ENCODE assay signal across 18 cellular contexts in genomic region chr6:149463781-149464180, GRCh38. TPM values are rescaled to one million over a fixed set of nuclear protein-coding genes. Genes with fewer than 3 reads are reported as not detected.
DNase-seq lines count a peak whose midpoint lies in the region; ATAC-seq and TF ChIP-seq lines count a peak whose summit lies in the region.
"Had no signal": no experiment of that assay in that cellular context is flagged by ENCODE, and none has a peak within 500 bp of the region (broad histone marks: within the 10 kb centered on the region; RNA-seq: fewer than 3 reads in every experiment).

No MANE protein-coding gene starts in this region.

- no peak overlapping the region for H3K27ac ChIP-seq in H9 (ENCODE audit: insufficient read length, low read depth, low read length)
- H3K27ac ChIP-seq: upper lobe of right lung had no signal

- H3K56ac ChIP-seq in H9 (ENCODE audit: insufficient read length, low read depth, low read length): no peak overlapping the region

- TF ChIP-seq CTCF in foreskin fibroblast (IDR thresholded peaks at IDR 0.05; ENCODE audit: low read depth, low read length): no peak
- TF ChIP-seq CTCF in H9 (conservative IDR thresholded peaks at IDR 0.05): no peak

- no peaks in the 10 kb centered on the region for H3K27me3 Mint-ChIP-seq in activated T-cell treated with anti-CD3 and anti-CD28 coated beads, Interleukin-2, amount 50 U/mL, for 72 hours (ENCODE audit: low read depth)
- H3K27me3 Mint-ChIP-seq in activated T-cell treated with anti-CD3 and anti-CD28 coated beads, Interleukin-2, amount 50 U/mL, for 4 hours (ENCODE audit: low read depth): no peaks in the 10 kb centered on the region
- H3K27me3 Mint-ChIP-seq in T-helper 17 cell: no peaks in the 10 kb centered on the region
- H3K27me3 Mint-ChIP-seq in H9 (ENCODE audit: low read depth): peaks cover 14% of the 10 kb centered on the region

- H4K91ac ChIP-seq in H9 (ENCODE audit: insufficient read length, low read depth, low read length): no peak overlapping the region

- no peaks in the 10 kb centered on the region for H4K20me1 ChIP-seq in H9 (ENCODE audit: control insufficient read depth, insufficient read depth, insufficient read length)

- no peak overlapping the region for H3K4me3 ChIP-seq in foreskin fibroblast (ENCODE audit: low read depth in 1 of 2, low read length in 2 of 2)
- H3K4me3 ChIP-seq: upper lobe of right lung had no signal

- H3K23me2 ChIP-seq in H9 (ENCODE audit: insufficient read length, low read depth, low read length, poor library complexity, severe bottlenecking): no peaks in the 10 kb centered on the region

- DNase-seq in activated T-cell treated with anti-CD3 and anti-CD28 coated beads, Interleukin-2, amount 50 U/mL, for 72 hours: no peak
- no peak for DNase-seq in activated T-cell treated with anti-CD3 and anti-CD28 coated beads, Interleukin-2, amount 50 U/mL, for 4 hours
- no peak for DNase-seq in T-helper 17 cell
- DNase-seq in foreskin fibroblast: peak; percentile 20 to 23
- peak; percentile 73 for DNase-seq in renal cortical epithelial cell (ENCODE audit: low read depth)
- DNase-seq in H9: no peak
- no peak for DNase-seq in stimulated activated CD4-positive, alpha-beta T cell treated with anti-CD3 and anti-CD28 coated beads, Interleukin-2, amount 100 ng/mL, for 24 hours
- DNase-seq: ACHN; central memory CD4-positive, alpha-beta T cell; NCI-H146; NCI-H2171 treated with DMSO at 0.1 percent for 48 hours; NCI-H774; nephron progenitor cell; SK-N-SH; stimulated activated naive CD4-positive, alpha-beta T cell treated with Interleukin-2 at 50 U/mL for 16 hours; upper lobe of right lung had no signal

- ATAC-seq in activated T-cell treated with anti-CD3 and anti-CD28 coated beads, Interleukin-2, amount 50 U/mL, for 72 hours (replicated peaks in 1 of 2): no peak
- ATAC-seq in activated T-cell treated with anti-CD3 and anti-CD28 coated beads, Interleukin-2, amount 50 U/mL, for 4 hours: no peak
- ATAC-seq in T-helper 17 cell: no peak
- ATAC-seq in GM18867 (IDR thresholded peaks at IDR 0.05; ENCODE audit: unreplicated experiment): no peak
- ATAC-seq: Panc1, upper lobe of right lung had no signal

- no peak overlapping the region for H2BK20ac ChIP-seq in H9 (ENCODE audit: low read depth, low read length, poor library complexity, severe bottlenecking)

- H3K79me1 ChIP-seq in H9 (ENCODE audit: insufficient read depth, low read depth, low read length, poor library complexity, severe bottlenecking): no peaks in the 10 kb centered on the region

- H3T11ph ChIP-seq in H9 (ENCODE audit: low read length): no peak overlapping the region

- H3K4ac ChIP-seq in H9 (ENCODE audit: low read depth, low read length): no peak overlapping the region

- peaks cover 57% of the 10 kb centered on the region for H3K4me1 Mint-ChIP-seq in activated T-cell treated with anti-CD3 and anti-CD28 coated beads, Interleukin-2, amount 50 U/mL, for 72 hours (ENCODE audit: low read depth)
- peaks cover 51% of the 10 kb centered on the region for H3K4me1 Mint-ChIP-seq in activated T-cell treated with anti-CD3 and anti-CD28 coated beads, Interleukin-2, amount 50 U/mL, for 4 hours (ENCODE audit: low read depth)
- H3K4me1 Mint-ChIP-seq in T-helper 17 cell (peaks cover 51% of the 10 kb centered on the region), H9 (no peaks in the 10 kb centered on the region)

- no peak overlapping the region for H2AK5ac ChIP-seq in H9 (ENCODE audit: insufficient read length, low read length)

- H2BK120ac ChIP-seq in H9 (ENCODE audit: low read depth, low read length, poor library complexity, severe bottlenecking): no peak overlapping the region

- no peak overlapping the region for H3K4me3 Mint-ChIP-seq in activated T-cell treated with anti-CD3 and anti-CD28 coated beads, Interleukin-2, amount 50 U/mL, for 72 hours
- no peak overlapping the region for H3K4me3 Mint-ChIP-seq in activated T-cell treated with anti-CD3 and anti-CD28 coated beads, Interleukin-2, amount 50 U/mL, for 4 hours
- H3K4me3 Mint-ChIP-seq in T-helper 17 cell (peak overlapping the region; percentile 59), H9 (no peak overlapping the region)
- H3K4me3 Mint-ChIP-seq: nephron progenitor cell had no signal

- no peak overlapping the region for H3K18ac ChIP-seq in H9 (ENCODE audit: insufficient read length, low read depth, low read length)

- no peak overlapping the region for H3K4me2 ChIP-seq in H9 (ENCODE audit: insufficient read depth, insufficient read length, low read length)
- H3K4me2 ChIP-seq: SK-N-SH had no signal

- H4K5ac ChIP-seq in H9 (ENCODE audit: insufficient read length, low read depth, low read length): no peak overlapping the region

- H3K36me3 Mint-ChIP-seq in activated T-cell treated with anti-CD3 and anti-CD28 coated beads, Interleukin-2, amount 50 U/mL, for 72 hours (ENCODE audit: insufficient read depth in 2 of 2): peaks cover 39 to 62% of the 10 kb centered on the region in 2 donors
- peaks cover 51% of the 10 kb centered on the region for H3K36me3 Mint-ChIP-seq in activated T-cell treated with anti-CD3 and anti-CD28 coated beads, Interleukin-2, amount 50 U/mL, for 4 hours (ENCODE audit: insufficient read depth)
- H3K36me3 Mint-ChIP-seq in T-helper 17 cell (ENCODE audit: low read depth) (peaks cover 21% of the 10 kb centered on the region), H9 (ENCODE audit: insufficient read depth in 1 of 3, low read depth in 3 of 3) (no peaks in the 10 kb centered on the region)

- no peak overlapping the region for H4K8ac ChIP-seq in H9 (replicated peaks; ENCODE audit: insufficient read length, low read depth, low read length)

- no peak overlapping the region for H2BK12ac ChIP-seq in H9 (ENCODE audit: insufficient read length, low read depth, low read length)

- H3K27ac Mint-ChIP-seq in activated T-cell treated with anti-CD3 and anti-CD28 coated beads, Interleukin-2, amount 50 U/mL, for 72 hours: peak overlapping the region; percentile 14
- H3K27ac Mint-ChIP-seq in T-helper 17 cell (peak overlapping the region; percentile 95), H9 (no peak overlapping the region)

- no peaks in the 10 kb centered on the region for H3K4me1 ChIP-seq in H9 (ENCODE audit: insufficient read depth, low read length)
- H3K4me1 ChIP-seq: upper lobe of right lung had no signal

- no peak overlapping the region for H3K23ac ChIP-seq in H9 (ENCODE audit: insufficient read length, low read depth, low read length)

- no peaks in the 10 kb centered on the region for H3K9me3 ChIP-seq in T-helper 17 cell (ENCODE audit: control insufficient read depth, low read length, poor library complexity, severe bottlenecking)
- no peaks in the 10 kb centered on the region for H3K9me3 ChIP-seq in H9 (ENCODE audit: control insufficient read depth, low read depth, low read length)
- H3K9me3 ChIP-seq: SK-N-SH, upper lobe of right lung had no signal

- H3K9ac ChIP-seq in H9 (ENCODE audit: extremely low read depth, insufficient read length, low read length): no peak overlapping the region
- H3K9ac ChIP-seq: SK-N-SH had no signal

- H2BK5ac ChIP-seq in H9 (ENCODE audit: insufficient read length, low read length): no peak overlapping the region

- no peaks in the 10 kb centered on the region for H3K9me3 Mint-ChIP-seq in activated T-cell treated with anti-CD3 and anti-CD28 coated beads, Interleukin-2, amount 50 U/mL, for 72 hours
- H3K9me3 Mint-ChIP-seq in activated T-cell treated with anti-CD3 and anti-CD28 coated beads, Interleukin-2, amount 50 U/mL, for 4 hours: no peaks in the 10 kb centered on the region
- no peaks in the 10 kb centered on the region for H3K9me3 Mint-ChIP-seq in H9
- H3K9me3 Mint-ChIP-seq: nephron progenitor cell had no signal

- H3K27me3 ChIP-seq in H9 (ENCODE audit: insufficient read depth, low read length): no peaks in the 10 kb centered on the region; the same call in 1 of the 2 replicates
- H3K27me3 ChIP-seq: upper lobe of right lung had no signal

- no peak overlapping the region for H2BK15ac ChIP-seq in H9 (ENCODE audit: low read depth, low read length)

- H2AFZ ChIP-seq in H9 (ENCODE audit: low read length): no peak overlapping the region

- H3K79me2 ChIP-seq in H9 (ENCODE audit: insufficient read depth, low read length): no peaks in the 10 kb centered on the region

- no peak overlapping the region for H3K14ac ChIP-seq in H9 (ENCODE audit: insufficient read depth, low read length)

- no CpG with 5 or more reads among the region's 4 CpGs for WGBS in H9 (ENCODE audit: extremely low coverage, insufficient read length, low lambda C conversion rate)

RNA-seq across cellular contexts. Expression of gene ZC3H12D, which starts 21.0 kb away (rescaled TPM):
- 100 to 1,000 TPM; 106 to 170 TPM for total RNA-seq in activated T-cell treated with anti-CD3 and anti-CD28 coated beads, Interleukin-2, amount 50 U/mL, for 72 hours
- 10 to 100 TPM; 22.2 to 51.5 (median 42.5) TPM for total RNA-seq in activated T-cell treated with anti-CD3 and anti-CD28 coated beads, Interleukin-2, amount 50 U/mL, for 4 hours
- 100 to 1,000 TPM; 219 to 248 TPM for total RNA-seq in T-helper 17 cell
- total RNA-seq in renal cortical epithelial cell: 0.15 TPM in 1 of 2 replicates, not detected in the other
- total RNA-seq in H9 (2021): 0.07 and 0.15 TPM in 2 replicates

Comparison
In these comparisons a context has a peak if more than half of its experiments do, and no peak if none do; other contexts are left out.
1. DNase-seq: peak in foreskin fibroblast (2 of 2) and renal cortical epithelial cell (single experiment); none in activated T-cell treated with anti-CD3 and anti-CD28 coated beads, Interleukin-2, amount 50 U/mL, for 72 hours (0 of 2), activated T-cell treated with anti-CD3 and anti-CD28 coated beads, Interleukin-2, amount 50 U/mL, for 4 hours (single experiment), T-helper 17 cell (0 of 3), H9 (single experiment) and stimulated activated CD4-positive, alpha-beta T cell treated with anti-CD3 and anti-CD28 coated beads, Interleukin-2, amount 100 ng/mL, for 24 hours (0 of 2).
2. H3K27ac Mint-ChIP-seq: peak in activated T-cell treated with anti-CD3 and anti-CD28 coated beads, Interleukin-2, amount 50 U/mL, for 72 hours (single experiment) and T-helper 17 cell (single experiment); none in H9 (0 of 3).
3. RNA of gene ZC3H12D, which starts 21.0 kb away (total RNA-seq): 219 to 248 TPM in T-helper 17 cell, 106 to 170 TPM in activated T-cell treated with anti-CD3 and anti-CD28 coated beads, Interleukin-2, amount 50 U/mL, for 72 hours and 22.2 to 51.5 TPM in activated T-cell treated with anti-CD3 and anti-CD28 coated beads, Interleukin-2, amount 50 U/mL, for 4 hours; 0.15 TPM in renal cortical epithelial cell and 0.07 to 0.15 TPM in H9; every median in the first group is over 10 times any median in the second.